ENCODE assay signal across 8 cellular contexts in the genomic region with DNA sequence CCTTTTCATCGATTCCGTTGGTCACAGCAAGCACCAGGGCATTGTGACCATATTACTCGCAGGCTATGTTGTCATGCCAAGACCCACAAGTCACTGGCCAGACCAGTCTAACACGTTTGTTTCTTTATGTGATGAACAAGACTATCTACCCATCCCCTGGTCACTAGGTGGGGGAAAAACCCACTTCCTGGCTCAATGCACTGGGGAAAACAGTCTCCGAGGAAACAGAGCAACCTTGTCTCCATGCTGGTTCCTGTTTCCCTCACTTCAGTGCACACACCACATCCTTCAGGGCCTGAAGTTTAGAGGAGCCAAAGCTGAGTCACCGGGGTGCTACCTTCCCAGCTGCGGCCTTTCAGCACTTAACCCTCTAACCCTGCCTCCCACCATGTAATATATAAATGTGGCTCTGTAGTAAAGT. TPM values are rescaled to one million over a fixed set of nuclear protein-coding genes. Genes with fewer than 3 reads are reported as not detected.
A peak's percentile ranks its signal among the peaks of the same experiment; 100 is the strongest.
DNase-seq lines count a peak whose midpoint lies in the region; ATAC-seq, FAIRE-seq and TF ChIP-seq lines count a peak whose summit lies in the region.

No MANE protein-coding gene starts in this region.

- no peaks in the 10 kb centered on the region for H3K36me3 ChIP-seq in GM06990 (ENCODE audit: control insufficient read depth, insufficient read depth, low read length)

- intact Hi-C loops in activated T-helper 2 cell treated with anti-CD3 and anti-CD28 coated beads, Interferon-gamma antibody, Interleukin-2, Interleukin-4, amounts not matched to agents 10 μg/mL and 5 μg/mL and 100 μg/mL, durations not matched to agents 14 hours and 24 hours and 36 hours (cut with micrococcal nuclease) = no loop called here

- peak overlapping the region; percentile 32 to 83 (median 40) for H3K27ac Mint-ChIP-seq in IgD-negative memory B cell
- no peak overlapping the region for H3K27ac Mint-ChIP-seq in activated T-helper 2 cell treated with anti-CD3 and anti-CD28 coated beads, Interferon-gamma antibody, Interleukin-2, Interleukin-4, amounts not matched to agents 10 μg/mL and 5 μg/mL and 100 μg/mL, durations not matched to agents 14 hours and 24 hours and 36 hours

- FAIRE-seq in endometrium (lab: Jason Lieb, UNC) = peak; percentile 85

- H3K27me3 Mint-ChIP-seq in IgD-negative memory B cell = no peaks in the 10 kb centered on the region
- no peaks in the 10 kb centered on the region for H3K27me3 Mint-ChIP-seq in activated T-helper 2 cell treated with anti-CD3 and anti-CD28 coated beads, Interferon-gamma antibody, Interleukin-2, Interleukin-4, amounts not matched to agents 10 μg/mL and 5 μg/mL and 100 μg/mL, durations not matched to agents 14 hours and 24 hours and 36 hours (ENCODE audit: low read depth)

- no peak overlapping the region for H3K4me3 ChIP-seq in GM06990 (replicated peaks; ENCODE audit: low read depth, low read length)

- H3K27me3 ChIP-seq in GM06990 (replicated peaks; ENCODE audit: control insufficient read depth, insufficient read depth, low read length) = no peaks in the 10 kb centered on the region

- no peak for TF ChIP-seq CTCF in GM06990 (IDR thresholded peaks at IDR 0.05; ENCODE audit: insufficient read depth, low read length, poor library complexity, severe bottlenecking)

- H3K36me3 Mint-ChIP-seq in IgD-negative memory B cell = no peaks in the 10 kb centered on the region
- H3K36me3 Mint-ChIP-seq in activated T-helper 2 cell treated with anti-CD3 and anti-CD28 coated beads, Interferon-gamma antibody, Interleukin-2, Interleukin-4, amounts not matched to agents 10 μg/mL and 5 μg/mL and 100 μg/mL, durations not matched to agents 14 hours and 24 hours and 36 hours (ENCODE audit: low read depth) = no peaks in the 10 kb centered on the region

- no peaks in the 10 kb centered on the region for H3K9me3 Mint-ChIP-seq in IgD-negative memory B cell
- H3K9me3 Mint-ChIP-seq in activated T-helper 2 cell treated with anti-CD3 and anti-CD28 coated beads, Interferon-gamma antibody, Interleukin-2, Interleukin-4, amounts not matched to agents 10 μg/mL and 5 μg/mL and 100 μg/mL, durations not matched to agents 14 hours and 24 hours and 36 hours = no peaks in the 10 kb centered on the region

- H3K4me1 Mint-ChIP-seq in IgD-negative memory B cell = peaks cover 22 to 25% (median 22%) of the 10 kb centered on the region in 3 donors
- no peaks in the 10 kb centered on the region for H3K4me1 Mint-ChIP-seq in activated T-helper 2 cell treated with anti-CD3 and anti-CD28 coated beads, Interferon-gamma antibody, Interleukin-2, Interleukin-4, amounts not matched to agents 10 μg/mL and 5 μg/mL and 100 μg/mL, durations not matched to agents 14 hours and 24 hours and 36 hours (ENCODE audit: low read depth)

- peak; percentile 70 for DNase-seq in GM06990 (ENCODE audit: extremely low read depth, insufficient read length)
- DNase-seq in stimulated activated CD4-positive, alpha-beta T cell treated with anti-CD3 and anti-CD28 coated beads, Interleukin-15, amount 100 ng/mL, for 24 hours = no peak
- no peak for DNase-seq in superior temporal gyrus (ENCODE audit: extremely low spot score)
- no peak for DNase-seq in activated T-helper 2 cell treated with anti-CD3 and anti-CD28 coated beads, Interferon-gamma antibody, Interleukin-2, Interleukin-4, amounts not matched to agents 10 μg/mL and 5 μg/mL and 100 μg/mL, durations not matched to agents 14 hours and 24 hours and 36 hours (ENCODE audit: low spot score)
- DNase-seq in SW 1271 (lab: John Stamatoyannopoulos, UW) = no peak

- H3K4me3 Mint-ChIP-seq in IgD-negative memory B cell = peak overlapping the region in 3 of 4 donors; percentile 35 to 79 (median 53)
- H3K4me3 Mint-ChIP-seq in activated T-helper 2 cell treated with anti-CD3 and anti-CD28 coated beads, Interferon-gamma antibody, Interleukin-2, Interleukin-4, amounts not matched to agents 10 μg/mL and 5 μg/mL and 100 μg/mL, durations not matched to agents 14 hours and 24 hours and 36 hours (ENCODE audit: low read depth) = no peak overlapping the region

- ATAC-seq in GM21737 (IDR thresholded peaks at IDR 0.05; ENCODE audit: unreplicated experiment) = peak; percentile 99

RNA-seq across cellular contexts. Expression of a gene that starts 20.9 kb away (rescaled TPM):
- not detected for polyA plus RNA-seq in IgD-negative memory B cell
- total RNA-seq in activated T-helper 2 cell treated with anti-CD3 and anti-CD28 coated beads, Interferon-gamma antibody, Interleukin-2, Interleukin-4, amounts not matched to agents 10 μg/mL and 5 μg/mL and 100 μg/mL, durations not matched to agents 14 hours and 24 hours and 36 hours = not detected in 2 replicates
